27 cellular contexts compared by ENCODE assay signal in the genomic region with DNA sequence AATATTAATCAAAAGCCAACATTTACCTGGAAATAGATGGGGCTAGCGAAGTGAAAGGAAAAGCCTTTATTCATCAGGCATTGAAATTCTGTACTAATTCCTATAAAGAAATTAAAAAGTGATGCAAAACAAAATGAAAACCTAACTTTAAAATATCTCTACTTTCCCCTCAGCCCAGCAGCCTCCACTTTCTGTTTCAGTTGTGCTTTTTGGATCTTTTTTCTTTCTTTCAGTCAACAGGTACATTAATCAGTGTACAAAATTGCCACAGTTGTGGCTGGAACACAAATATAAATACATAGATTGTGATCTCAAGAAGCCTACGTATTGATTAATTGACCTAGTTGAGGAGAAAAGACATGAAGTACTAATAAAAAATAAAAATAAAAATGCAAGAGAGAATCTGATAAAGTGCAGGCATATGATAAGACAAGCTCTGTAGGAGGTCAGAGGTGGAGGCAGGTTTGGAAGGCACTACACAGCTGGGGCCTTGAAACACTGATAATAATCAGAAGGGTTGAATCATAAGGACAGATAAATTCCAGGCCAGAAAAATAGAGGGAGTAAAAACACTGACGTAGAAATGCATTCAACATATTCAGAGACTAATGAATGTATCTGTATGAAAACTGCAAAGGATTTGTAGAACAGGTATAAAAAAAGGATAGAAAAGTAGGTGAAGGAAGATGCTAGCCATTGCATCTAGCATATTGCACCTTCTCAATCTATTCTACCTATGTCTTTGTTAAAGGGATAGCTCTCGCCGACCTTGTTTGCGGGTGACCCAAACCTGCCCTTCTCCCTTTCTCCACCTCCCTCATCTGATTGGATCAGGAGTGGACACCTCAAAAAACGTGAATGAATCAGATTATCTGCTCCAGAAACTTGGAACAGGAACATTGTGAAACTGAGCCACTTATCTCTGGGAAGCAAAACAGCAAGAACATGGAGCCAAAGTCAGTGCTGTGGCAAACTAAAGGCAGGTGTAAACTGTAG.
"Had no signal": no experiment of that assay in that cellular context is flagged by ENCODE, and none has a peak within 500 bp of the region (broad histone marks: within the 10 kb centered on the region; RNA-seq: fewer than 3 reads in every experiment).

No MANE protein-coding gene starts in this region.

- H3K9me3 Mint-ChIP-seq: activated CD4-positive, alpha-beta T cell treated with anti-CD3 and anti-CD28 coated beads, Interleukin-2, amount 10 ng/mL, durations not matched to agents 24 days and 14 days; stimulated activated memory B cell treated with anti-CD40 and anti-IgM and Interleukin-4, amounts not matched to agents 10 μg/mL and 1 μg/mL and 100 μg/mL, for 72 hours had no signal

- H3K4me2 ChIP-seq: neural progenitor cell, smooth muscle cell had no signal

- DNase-seq: activated CD4-positive, alpha-beta memory T cell treated with anti-CD3 and anti-CD28 coated beads for 36 hours; activated CD4-positive, alpha-beta T cell treated with anti-CD3 and anti-CD28 coated beads, Interleukin-2, amount 10 ng/mL, durations not matched to agents 24 days and 14 days; activated CD4-positive, CD25-positive, alpha-beta regulatory T cell treated with anti-CD3 and anti-CD28 coated beads, Interleukin-2, amount 50 U/mL, for 72 hours; activated CD8-positive, alpha-beta memory T cell treated with anti-CD3 and anti-CD28 coated beads, Interleukin-2, amount 50 U/mL, for 48 hours; activated gamma-delta T cell; activated naive CD4-positive, alpha-beta T cell treated with anti-CD3 and anti-CD28 coated beads, Interleukin-2, amount 10 ng/mL, durations not matched to agents 7 days and 5 days; activated T-cell treated with anti-CD3 and anti-CD28 coated beads, Interleukin-2, amount 50 U/mL, for 24 hours; foreskin keratinocyte; heart left ventricle; hypothalamus; natural killer cell; occipital lobe; stimulated activated CD4-positive, alpha-beta T cell treated with anti-CD3 and anti-CD28 coated beads, Interleukin-1b, Interleukin-23, amount 100 ng/mL, for 48 hours; stimulated activated CD4-positive, alpha-beta T cell treated with anti-CD3 and anti-CD28 coated beads, Interleukin-4, amount 100 ng/mL, for 4 hours; stimulated activated CD8-positive, alpha-beta memory T cell treated with anti-CD3 and anti-CD28 coated beads, Interleukin-4, amount 100 ng/mL, for 48 hours; stomach; thyroid gland; upper lobe of left lung had no signal

- H3K36me3 ChIP-seq: esophagus muscularis mucosa, heart left ventricle, neural progenitor cell, right atrium auricular region, stomach, thyroid gland, upper lobe of left lung had no signal

- H3K4me1 Mint-ChIP-seq: activated CD4-positive, alpha-beta T cell treated with anti-CD3 and anti-CD28 coated beads, Interleukin-2, amount 10 ng/mL, durations not matched to agents 24 days and 14 days; activated naive CD4-positive, alpha-beta T cell treated with anti-CD3 and anti-CD28 coated beads, Interleukin-2, amount 10 ng/mL, durations not matched to agents 7 days and 5 days; central memory CD8-positive, alpha-beta T cell; memory B cell; natural killer cell; neural progenitor cell; stimulated activated memory B cell treated with anti-CD40 and anti-IgM and Interleukin-4, amounts not matched to agents 10 μg/mL and 1 μg/mL and 100 μg/mL, for 72 hours had no signal

- H3K36me3 Mint-ChIP-seq: activated CD4-positive, alpha-beta memory T cell treated with anti-CD3 and anti-CD28 coated beads for 36 hours; activated naive CD4-positive, alpha-beta T cell treated with anti-CD3 and anti-CD28 coated beads, Interleukin-2, amount 10 ng/mL, durations not matched to agents 7 days and 5 days; memory B cell; neural progenitor cell; stimulated activated memory B cell treated with anti-CD40 and anti-IgM and Interleukin-4, amounts not matched to agents 10 μg/mL and 1 μg/mL and 100 μg/mL, for 72 hours had no signal

- H3K4me3 ChIP-seq: esophagus muscularis mucosa, heart left ventricle, neural progenitor cell, right atrium auricular region, smooth muscle cell, stomach, thyroid gland, upper lobe of left lung had no signal

- H3K9me3 ChIP-seq: esophagus muscularis mucosa, right atrium auricular region, stomach, thyroid gland, upper lobe of left lung had no signal

- H3K4me3 Mint-ChIP-seq: activated CD4-positive, alpha-beta memory T cell treated with anti-CD3 and anti-CD28 coated beads for 36 hours; activated CD4-positive, alpha-beta T cell treated with anti-CD3 and anti-CD28 coated beads, Interleukin-2, amount 10 ng/mL, durations not matched to agents 24 days and 14 days; activated naive CD4-positive, alpha-beta T cell treated with anti-CD3 and anti-CD28 coated beads, Interleukin-2, amount 10 ng/mL, durations not matched to agents 7 days and 5 days; activated T-cell treated with anti-CD3 and anti-CD28 coated beads, Interleukin-2, amount 50 U/mL, for 24 hours; central memory CD8-positive, alpha-beta T cell; dendritic cell treated with granulocyte-macrophage colony-stimulating factor and Interleukin-4, amounts not matched to agents 40 ng/mL and 50 ng/mL, for 4 days; memory B cell; natural killer cell; neural progenitor cell; stimulated activated memory B cell treated with anti-CD40 and anti-IgM and Interleukin-4, amounts not matched to agents 10 μg/mL and 1 μg/mL and 100 μg/mL, for 72 hours had no signal

- ATAC-seq: foreskin keratinocyte; heart left ventricle; natural killer cell; stimulated activated memory B cell treated with anti-CD40 and anti-IgM and Interleukin-4, amounts not matched to agents 10 μg/mL and 1 μg/mL and 100 μg/mL, for 72 hours had no signal

- H3K27me3 ChIP-seq: esophagus muscularis mucosa, foreskin keratinocyte, heart left ventricle, neural progenitor cell, right atrium auricular region, stomach, thyroid gland, upper lobe of left lung had no signal

- H3K79me2 ChIP-seq: parathyroid adenoma had no signal

- H3K27me3 Mint-ChIP-seq: activated CD4-positive, alpha-beta memory T cell treated with anti-CD3 and anti-CD28 coated beads for 36 hours; activated CD4-positive, alpha-beta T cell treated with anti-CD3 and anti-CD28 coated beads, Interleukin-2, amount 10 ng/mL, durations not matched to agents 24 days and 14 days; activated naive CD4-positive, alpha-beta T cell treated with anti-CD3 and anti-CD28 coated beads, Interleukin-2, amount 10 ng/mL, durations not matched to agents 7 days and 5 days; activated T-cell treated with anti-CD3 and anti-CD28 coated beads, Interleukin-2, amount 50 U/mL, for 24 hours; central memory CD8-positive, alpha-beta T cell; dendritic cell treated with granulocyte-macrophage colony-stimulating factor and Interleukin-4, amounts not matched to agents 40 ng/mL and 50 ng/mL, for 4 days; memory B cell; stimulated activated memory B cell treated with anti-CD40 and anti-IgM and Interleukin-4, amounts not matched to agents 10 μg/mL and 1 μg/mL and 100 μg/mL, for 72 hours had no signal

- H3K9ac ChIP-seq: neural progenitor cell, parathyroid adenoma had no signal

- H3K27ac Mint-ChIP-seq: activated CD4-positive, alpha-beta memory T cell treated with anti-CD3 and anti-CD28 coated beads for 36 hours; activated CD4-positive, alpha-beta T cell treated with anti-CD3 and anti-CD28 coated beads, Interleukin-2, amount 10 ng/mL, durations not matched to agents 24 days and 14 days; activated naive CD4-positive, alpha-beta T cell treated with anti-CD3 and anti-CD28 coated beads, Interleukin-2, amount 10 ng/mL, durations not matched to agents 7 days and 5 days; activated T-cell treated with anti-CD3 and anti-CD28 coated beads, Interleukin-2, amount 50 U/mL, for 24 hours; dendritic cell treated with granulocyte-macrophage colony-stimulating factor and Interleukin-4, amounts not matched to agents 40 ng/mL and 50 ng/mL, for 4 days; memory B cell; natural killer cell; neural progenitor cell; stimulated activated memory B cell treated with anti-CD40 and anti-IgM and Interleukin-4, amounts not matched to agents 10 μg/mL and 1 μg/mL and 100 μg/mL, for 72 hours had no signal

- H2AFZ ChIP-seq: neural progenitor cell, parathyroid adenoma had no signal

- H3K27ac ChIP-seq: esophagus muscularis mucosa, foreskin keratinocyte, heart left ventricle, neural progenitor cell, parathyroid adenoma, right atrium auricular region, stomach, thyroid gland, upper lobe of left lung had no signal

- H3K4me1 ChIP-seq: esophagus muscularis mucosa, foreskin keratinocyte, heart left ventricle, neural progenitor cell, parathyroid adenoma, right atrium auricular region, stomach, thyroid gland, upper lobe of left lung had no signal
